Comparison of ENCODE assay signal across 21 cellular contexts in genomic region chr18:6405237-6406074, GRCh38. TPM values are rescaled to one million over a fixed set of nuclear protein-coding genes. Genes with fewer than 3 reads are reported as not detected.
DNase-seq lines count a peak whose midpoint lies in the region; ATAC-seq, FAIRE-seq and TF ChIP-seq lines count a peak whose summit lies in the region.
"Had no signal": no experiment of that assay in that cellular context is flagged by ENCODE, and none has a peak within 500 bp of the region (broad histone marks: within the 10 kb centered on the region; RNA-seq: fewer than 3 reads in every experiment).

No MANE protein-coding gene starts in this region.

- H3K27ac Mint-ChIP-seq in astrocyte (ENCODE audit: unreplicated experiment): no peak overlapping the region
- H3K27ac Mint-ChIP-seq: HFFc6; naive thymus-derived CD4-positive, alpha-beta T cell; stimulated activated memory B cell treated with anti-CD40 and anti-IgM and Interleukin-4, amounts not matched to agents 10 μg/mL and 1 μg/mL and 100 μg/mL, for 72 hours had no signal

- H2AFZ ChIP-seq in astrocyte (ENCODE audit: low read depth, low read length): no peak overlapping the region

- H3K27ac ChIP-seq in astrocyte (ENCODE audit: low read depth, low read length) (no peak overlapping the region), left lung (no peak overlapping the region), upper lobe of left lung (peak overlapping the region in 3 of 4 donors; percentile 33 to 48 (median 47)), RWPE1 (no peak overlapping the region)
- H3K27ac ChIP-seq: HL-60 had no signal

- peak; percentile 34 for DNase-seq in NCI-H510A treated with DMSO at 0.1 percent for 48 hours (lab: John Stamatoyannopoulos, UW)
- no peak for DNase-seq in NCI-H510A (lab: John Stamatoyannopoulos, UW)
- peak; percentile 18 for DNase-seq in astrocyte (ENCODE audit: low read depth)
- no peak for DNase-seq in left lung
- peak in 1 of 2 donors; percentile 27 for DNase-seq in upper lobe of left lung
- no peak for DNase-seq in RWPE1 (ENCODE audit: low spot score)
- no peak for DNase-seq in DMS53 (lab: John Stamatoyannopoulos, UW)
- DNase-seq: activated gamma-delta T cell treated with Interleukin-2 at 50 U/mL for 16 hours; Caco-2; glutamatergic neuron; HFFc6; kidney; naive thymus-derived CD4-positive, alpha-beta T cell; NCI-H1694 treated with DMSO at 0.1 percent for 48 hours; right cardiac atrium had no signal

- FAIRE-seq in astrocyte (lab: Jason Lieb, UNC): no peak
- FAIRE-seq: A204.1, endothelial cell of umbilical vein, kidney had no signal

- H3K9ac ChIP-seq in astrocyte (ENCODE audit: low read length): no peak overlapping the region

- no peak overlapping the region for H3K4me3 Mint-ChIP-seq in astrocyte (ENCODE audit: unreplicated experiment)
- H3K4me3 Mint-ChIP-seq: central memory CD8-positive, alpha-beta T cell; HFFc6; naive thymus-derived CD4-positive, alpha-beta T cell; stimulated activated memory B cell treated with anti-CD40 and anti-IgM and Interleukin-4, amounts not matched to agents 10 μg/mL and 1 μg/mL and 100 μg/mL, for 72 hours had no signal

- H3K4me1 ChIP-seq in astrocyte (ENCODE audit: insufficient read depth, low read length) (no peaks in the 10 kb centered on the region), left lung (peaks cover 0 to 9% of the 10 kb centered on the region in 2 donors), upper lobe of left lung (peaks cover 8 to 19% (median 16%) of the 10 kb centered on the region in 4 donors)
- H3K4me1 ChIP-seq: Caco-2 had no signal

- WGBS in upper lobe of left lung, 2 donors: 79 to 83% methylated on average over 8 to 11 of the region's 11 CpGs

- no peak for TF ChIP-seq POLR2A in upper lobe of left lung (IDR thresholded peaks at IDR 0.05)

- H3K9me3 ChIP-seq in astrocyte (ENCODE audit: insufficient read depth, low read depth, low read length) (no peaks in the 10 kb centered on the region), left lung (no peaks in the 10 kb centered on the region), upper lobe of left lung (no peaks in the 10 kb centered on the region)
- H3K9me3 ChIP-seq: Caco-2 had no signal

- no peak for TF ChIP-seq CTCF in astrocyte (IDR thresholded peaks at IDR 0.05; ENCODE audit: insufficient read depth, low read depth, low read length)
- no peak for TF ChIP-seq CTCF in left lung (IDR thresholded peaks at IDR 0.05)
- TF ChIP-seq CTCF in upper lobe of left lung (IDR thresholded peaks at IDR 0.05): no peak
- no peak for TF ChIP-seq CTCF in RWPE1 (conservative IDR thresholded peaks at IDR 0.05; ENCODE audit: low read depth)

- H3K4me3 ChIP-seq in astrocyte (ENCODE audit: insufficient read depth, low read depth, low read length) (no peak overlapping the region), left lung (no peak overlapping the region), upper lobe of left lung (no peak overlapping the region)

- H3K36me3 Mint-ChIP-seq in astrocyte (ENCODE audit: low read depth, unreplicated experiment): no peaks in the 10 kb centered on the region
- H3K36me3 Mint-ChIP-seq: naive thymus-derived CD4-positive, alpha-beta T cell; stimulated activated memory B cell treated with anti-CD40 and anti-IgM and Interleukin-4, amounts not matched to agents 10 μg/mL and 1 μg/mL and 100 μg/mL, for 72 hours had no signal

- H3K4me2 ChIP-seq in astrocyte (ENCODE audit: low read length): no peak overlapping the region

- H3K36me3 ChIP-seq in astrocyte (ENCODE audit: insufficient read depth, low read length): no peaks in the 10 kb centered on the region
- no peaks in the 10 kb centered on the region for H3K36me3 ChIP-seq in left lung
- no peaks in the 10 kb centered on the region for H3K36me3 ChIP-seq in upper lobe of left lung

- POLR2A ChIA-PET in RWPE1 (lab: Yijun Ruan, JAX; ENCODE audit: low non-redundant PET): no interaction called here

- peaks cover 20% of the 10 kb centered on the region for H3K4me1 Mint-ChIP-seq in astrocyte (ENCODE audit: low read depth, unreplicated experiment)
- H3K4me1 Mint-ChIP-seq: central memory CD8-positive, alpha-beta T cell; naive thymus-derived CD4-positive, alpha-beta T cell; stimulated activated memory B cell treated with anti-CD40 and anti-IgM and Interleukin-4, amounts not matched to agents 10 μg/mL and 1 μg/mL and 100 μg/mL, for 72 hours had no signal

- H3K27me3 ChIP-seq in astrocyte (ENCODE audit: insufficient read depth, low read length) (peaks cover 2% of the 10 kb centered on the region), left lung (no peaks in the 10 kb centered on the region), upper lobe of left lung (no peaks in the 10 kb centered on the region)

- no peaks in the 10 kb centered on the region for H3K9me3 Mint-ChIP-seq in astrocyte (ENCODE audit: unreplicated experiment)
- H3K9me3 Mint-ChIP-seq: naive thymus-derived CD4-positive, alpha-beta T cell; stimulated activated memory B cell treated with anti-CD40 and anti-IgM and Interleukin-4, amounts not matched to agents 10 μg/mL and 1 μg/mL and 100 μg/mL, for 72 hours had no signal

- no peaks in the 10 kb centered on the region for H3K79me2 ChIP-seq in astrocyte (ENCODE audit: insufficient read depth, low read length)

- ATAC-seq in left lung: peak; percentile 21
- ATAC-seq in upper lobe of left lung (ENCODE audit: low FRiP score in 2 of 2): no peak
- no peak for ATAC-seq in GM18861 (IDR thresholded peaks at IDR 0.05; ENCODE audit: unreplicated experiment)
- ATAC-seq: stimulated activated memory B cell treated with anti-CD40 and anti-IgM and Interleukin-4, amounts not matched to agents 10 μg/mL and 1 μg/mL and 100 μg/mL, for 72 hours had no signal

- peaks cover 6% of the 10 kb centered on the region for H3K27me3 Mint-ChIP-seq in astrocyte (ENCODE audit: low read depth, unreplicated experiment)
- H3K27me3 Mint-ChIP-seq: central memory CD8-positive, alpha-beta T cell; stimulated activated memory B cell treated with anti-CD40 and anti-IgM and Interleukin-4, amounts not matched to agents 10 μg/mL and 1 μg/mL and 100 μg/mL, for 72 hours had no signal

- CTCF ChIA-PET in RWPE1 (lab: Yijun Ruan, JAX): interaction anchor here (0.6 kb wide), 1 partner anchor 468 kb away, joined by 3 read pairs; no protein-coding TSS in a partner anchor

- intact Hi-C loops in left lung (cut with DNase I): no loop called here

- no peak for TF ChIP-seq EP300 in upper lobe of left lung (IDR thresholded peaks at IDR 0.05)

- no peaks in the 10 kb centered on the region for H4K20me1 ChIP-seq in astrocyte (ENCODE audit: insufficient read depth, low read length)

RNA-seq across cellular contexts. Expression of gene L3MBTL4, which starts 9.3 kb away (rescaled TPM):
- total RNA-seq in astrocyte (0.52 and 0.58 TPM in 2 replicates), left lung (10 to 100 TPM; 10.1 to 13.9 TPM), upper lobe of left lung (10 to 100 TPM; 13.2 to 29.1 (median 14.8) TPM)
- total RNA-seq: HFFc6 had no signal

Comparison
In these comparisons a context has a peak if more than half of its experiments do, and no peak if none do; other contexts are left out.
1. DNase-seq: peak in NCI-H510A treated with DMSO at 0.1 percent for 48 hours (single experiment) and astrocyte (single experiment); none in NCI-H510A (single experiment), left lung (0 of 2), RWPE1 (single experiment) and DMS53 (single experiment).
2. H3K27ac ChIP-seq: peak in upper lobe of left lung (3 of 4); none in astrocyte (single experiment), left lung (0 of 2) and RWPE1 (single experiment).